Comparison of ENCODE assay signal across 16 cellular contexts in the genomic region with DNA sequence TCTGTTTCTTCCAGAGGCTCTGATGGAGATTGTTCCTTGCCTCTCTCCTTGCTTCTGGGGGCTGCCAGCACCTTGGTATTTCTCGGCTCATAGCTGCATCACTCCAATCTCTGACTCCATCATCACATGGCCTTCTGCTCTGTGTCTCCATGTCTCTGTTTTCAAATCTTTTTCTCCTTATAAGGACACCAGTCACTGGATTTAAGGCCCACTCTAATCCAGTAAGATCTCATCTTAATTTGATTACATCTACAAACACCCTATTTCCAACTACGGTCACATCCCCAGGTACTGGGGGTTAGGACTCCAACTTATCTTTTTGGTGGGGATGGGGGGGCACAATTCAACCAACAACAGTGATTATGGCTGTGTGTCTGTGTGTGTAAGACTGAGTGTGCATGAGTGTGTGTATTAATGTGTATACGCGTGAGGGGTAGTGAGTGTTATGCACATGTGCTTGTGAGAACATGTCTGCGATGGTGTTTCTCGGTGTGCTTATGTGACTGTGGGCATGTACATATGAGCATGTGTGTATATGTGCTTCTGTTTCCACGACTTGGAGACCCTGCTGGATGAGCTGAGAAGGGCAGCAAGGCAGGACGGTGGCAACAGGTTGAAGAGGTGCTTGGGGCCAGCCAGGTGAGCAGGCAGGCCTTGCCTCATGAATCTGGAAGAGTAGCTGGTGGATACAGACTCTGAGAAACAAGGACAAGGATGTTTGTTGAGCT.
DNase-seq lines count a peak whose midpoint lies in the region; ATAC-seq and TF ChIP-seq lines count a peak whose summit lies in the region.
"Had no signal": no experiment of that assay in that cellular context is flagged by ENCODE, and none has a peak within 500 bp of the region (broad histone marks: within the 10 kb centered on the region; RNA-seq: fewer than 3 reads in every experiment).

No MANE protein-coding gene starts in this region.

- no peaks in the 10 kb centered on the region for H3K9me3 ChIP-seq in WERI-Rb-1 (ENCODE audit: severe bottlenecking)
- no peaks in the 10 kb centered on the region for H3K9me3 ChIP-seq in thoracic aorta
- H3K9me3 ChIP-seq: A549, breast epithelium had no signal

- peaks cover 23% of the 10 kb centered on the region for H3K4me1 Mint-ChIP-seq in activated naive CD4-positive, alpha-beta T cell treated with anti-CD3 and anti-CD28 coated beads, Interleukin-2, amount 10 ng/mL, durations not matched to agents 7 days and 5 days
- peaks cover 11% of the 10 kb centered on the region for H3K4me1 Mint-ChIP-seq in activated naive CD4-positive, alpha-beta T cell treated with anti-CD3 and anti-CD28 coated beads for 36 hours (ENCODE audit: low read depth)
- H3K4me1 Mint-ChIP-seq in nephron progenitor cell, result peaks cover 48% of the 10 kb centered on the region

- H3K27ac ChIP-seq in WERI-Rb-1 (no peak overlapping the region), thoracic aorta (peak overlapping the region; percentile 51 to 62)
- H3K27ac ChIP-seq: breast epithelium had no signal

- in situ Hi-C loops in GM13977 (cut with MboI; ENCODE audit: low pct_unique_long_range_greater_than_20kb, low sequenced_read_pairs, unreplicated experiment), result no loop called here

- CTCF ChIA-PET in activated naive CD4-positive, alpha-beta T cell treated with anti-CD3 and anti-CD28 coated beads, Interleukin-2, amount 10 ng/mL, durations not matched to agents 7 days and 5 days (lab: Charles Lee), result interaction anchor here (1.4 kb wide), 1 partner anchor 83 kb away, joined by 3 read pairs; no protein-coding TSS in a partner anchor
- CTCF ChIA-PET in activated naive CD4-positive, alpha-beta T cell treated with anti-CD3 and anti-CD28 coated beads for 36 hours (lab: Charles Lee), result interaction anchor here (1.0 kb wide), 1 partner anchor 228 kb away, joined by 3 read pairs; no protein-coding TSS in a partner anchor

- peaks cover 0 to 34% of the 10 kb centered on the region in 2 donors for H3K4me1 ChIP-seq in thoracic aorta (ENCODE audit: control insufficient read depth in 1 of 2, low read depth in 2 of 2)
- H3K4me1 ChIP-seq: breast epithelium had no signal

- no peaks in the 10 kb centered on the region for H3K9me3 Mint-ChIP-seq in activated naive CD4-positive, alpha-beta T cell treated with anti-CD3 and anti-CD28 coated beads, Interleukin-2, amount 10 ng/mL, durations not matched to agents 7 days and 5 days
- H3K9me3 Mint-ChIP-seq in activated naive CD4-positive, alpha-beta T cell treated with anti-CD3 and anti-CD28 coated beads for 36 hours, result no peaks in the 10 kb centered on the region
- peaks cover 9% of the 10 kb centered on the region for H3K9me3 Mint-ChIP-seq in nephron progenitor cell
- H3K9me3 Mint-ChIP-seq: activated naive CD4-positive, alpha-beta T cell treated with anti-CD3 and anti-CD28 coated beads, Interleukin-2, amount 50 U/mL, for 24 hours had no signal

- H3K4me3 ChIP-seq in WERI-Rb-1 (ENCODE audit: low read depth, low read length) (no peak overlapping the region), thoracic aorta (no peak overlapping the region)
- H3K4me3 ChIP-seq: A549, breast epithelium had no signal

- peak; percentile 14 for DNase-seq in activated naive CD4-positive, alpha-beta T cell treated with anti-CD3 and anti-CD28 coated beads, Interleukin-2, amount 10 ng/mL, durations not matched to agents 7 days and 5 days
- no peak for DNase-seq in activated naive CD4-positive, alpha-beta T cell treated with anti-CD3 and anti-CD28 coated beads for 36 hours
- peak; percentile 51 for DNase-seq in WERI-Rb-1
- DNase-seq in nephron progenitor cell, result no peak
- no peak for DNase-seq in thoracic aorta (ENCODE audit: low spot score)
- no peak for DNase-seq in GM13977 (ENCODE audit: low spot score)
- DNase-seq: CD4-positive, CD25-positive, alpha-beta regulatory T cell; H9; NCI-H1694; NK-92 treated with Interleukin-12 subunit alpha and Interleukin-12 subunit beta, amount 100 ng/mL, for 24 hours; occipital lobe had no signal

- TF ChIP-seq CTCF in WERI-Rb-1 (IDR thresholded peaks at IDR 0.05; ENCODE audit: low read depth, low read length) (peak; percentile 50), nephron progenitor cell (IDR thresholded peaks at IDR 0.05) (no peak), thoracic aorta (IDR thresholded peaks at IDR 0.05) (no peak), GM13977 (IDR thresholded peaks at IDR 0.05; ENCODE audit: extremely low read depth, insufficient read depth, missing control alignments) (no peak)

- H3K27me3 ChIP-seq in WERI-Rb-1 (ENCODE audit: insufficient read depth, low read depth, severe bottlenecking), result no peaks in the 10 kb centered on the region
- H3K27me3 ChIP-seq in thoracic aorta (replicated peaks; ENCODE audit: insufficient read depth), result no peaks in the 10 kb centered on the region
- H3K27me3 ChIP-seq: breast epithelium had no signal

- peaks cover 38% of the 10 kb centered on the region for H3K27me3 Mint-ChIP-seq in activated naive CD4-positive, alpha-beta T cell treated with anti-CD3 and anti-CD28 coated beads, Interleukin-2, amount 10 ng/mL, durations not matched to agents 7 days and 5 days
- H3K27me3 Mint-ChIP-seq in activated naive CD4-positive, alpha-beta T cell treated with anti-CD3 and anti-CD28 coated beads for 36 hours (ENCODE audit: low read depth), result peaks cover 10% of the 10 kb centered on the region
- H3K27me3 Mint-ChIP-seq in nephron progenitor cell (ENCODE audit: low read depth, poor library complexity), result peaks cover 26% of the 10 kb centered on the region

- no peaks in the 10 kb centered on the region for H3K36me3 ChIP-seq in WERI-Rb-1
- H3K36me3 ChIP-seq in thoracic aorta, result no peaks in the 10 kb centered on the region
- H3K36me3 ChIP-seq: breast epithelium had no signal

- H3K36me3 Mint-ChIP-seq in activated naive CD4-positive, alpha-beta T cell treated with anti-CD3 and anti-CD28 coated beads, Interleukin-2, amount 10 ng/mL, durations not matched to agents 7 days and 5 days, result no peaks in the 10 kb centered on the region
- H3K36me3 Mint-ChIP-seq in activated naive CD4-positive, alpha-beta T cell treated with anti-CD3 and anti-CD28 coated beads for 36 hours (ENCODE audit: low read depth), result no peaks in the 10 kb centered on the region
- no peaks in the 10 kb centered on the region for H3K36me3 Mint-ChIP-seq in nephron progenitor cell (ENCODE audit: low read depth)
- H3K36me3 Mint-ChIP-seq: activated naive CD4-positive, alpha-beta T cell treated with anti-CD3 and anti-CD28 coated beads, Interleukin-2, amount 50 U/mL, for 24 hours; CD4-positive, CD25-positive, alpha-beta regulatory T cell had no signal

- no peak overlapping the region for H3K27ac Mint-ChIP-seq in activated naive CD4-positive, alpha-beta T cell treated with anti-CD3 and anti-CD28 coated beads, Interleukin-2, amount 10 ng/mL, durations not matched to agents 7 days and 5 days
- H3K27ac Mint-ChIP-seq in activated naive CD4-positive, alpha-beta T cell treated with anti-CD3 and anti-CD28 coated beads for 36 hours, result no peak overlapping the region
- H3K27ac Mint-ChIP-seq in nephron progenitor cell, result peak overlapping the region; percentile 63
- H3K27ac Mint-ChIP-seq: activated naive CD4-positive, alpha-beta T cell treated with anti-CD3 and anti-CD28 coated beads, Interleukin-2, amount 50 U/mL, for 24 hours; CD4-positive, CD25-positive, alpha-beta regulatory T cell had no signal

- intact Hi-C loops in activated naive CD4-positive, alpha-beta T cell treated with anti-CD3 and anti-CD28 coated beads for 36 hours (cut with micrococcal nuclease), result no loop called here

- ATAC-seq in thoracic aorta (ENCODE audit: insufficient number of reproducible peaks, low FRiP score, low read depth) (peak; percentile 45), GM21737 (IDR thresholded peaks at IDR 0.05; ENCODE audit: unreplicated experiment) (no peak), HG02973 (IDR thresholded peaks at IDR 0.05; ENCODE audit: unreplicated experiment) (no peak)
- ATAC-seq: A549 had no signal

- no peak overlapping the region for H3K4me3 Mint-ChIP-seq in activated naive CD4-positive, alpha-beta T cell treated with anti-CD3 and anti-CD28 coated beads, Interleukin-2, amount 10 ng/mL, durations not matched to agents 7 days and 5 days
- no peak overlapping the region for H3K4me3 Mint-ChIP-seq in activated naive CD4-positive, alpha-beta T cell treated with anti-CD3 and anti-CD28 coated beads for 36 hours
- no peak overlapping the region for H3K4me3 Mint-ChIP-seq in nephron progenitor cell
- H3K4me3 Mint-ChIP-seq: activated naive CD4-positive, alpha-beta T cell treated with anti-CD3 and anti-CD28 coated beads, Interleukin-2, amount 50 U/mL, for 24 hours; H9 had no signal

Comparison
In these comparisons a context has a peak if more than half of its experiments do, and no peak if none do; other contexts are left out.
1. DNase-seq: peak in activated naive CD4-positive, alpha-beta T cell treated with anti-CD3 and anti-CD28 coated beads, Interleukin-2, amount 10 ng/mL, durations not matched to agents 7 days and 5 days (single experiment) and WERI-Rb-1 (single experiment); none in activated naive CD4-positive, alpha-beta T cell treated with anti-CD3 and anti-CD28 coated beads for 36 hours (single experiment), nephron progenitor cell (single experiment), thoracic aorta (single experiment) and GM13977 (single experiment).